In genomic region chr7:149637911-149638565, GRCh38 we compare ENCODE assay signal across 14 cellular contexts.
DNase-seq lines count a peak whose midpoint lies in the region; ATAC-seq and TF ChIP-seq lines count a peak whose summit lies in the region.
"Had no signal": no experiment of that assay in that cellular context is flagged by ENCODE, and none has a peak within 500 bp of the region (broad histone marks: within the 10 kb centered on the region; RNA-seq: fewer than 3 reads in every experiment).

No MANE protein-coding gene starts in this region.

- no peaks in the 10 kb centered on the region for H3K9me3 Mint-ChIP-seq in osteocyte (ENCODE audit: unreplicated experiment)
- H3K9me3 Mint-ChIP-seq: CD4-positive, CD25-positive, alpha-beta regulatory T cell; H9 had no signal

- no peaks in the 10 kb centered on the region for H3K4me1 Mint-ChIP-seq in osteocyte (ENCODE audit: unreplicated experiment)
- H3K4me1 Mint-ChIP-seq: CD4-positive, CD25-positive, alpha-beta regulatory T cell; H9 had no signal

- no peak overlapping the region for H3K27ac Mint-ChIP-seq in osteocyte (ENCODE audit: unreplicated experiment)
- H3K27ac Mint-ChIP-seq: GM23338, H9 had no signal

- TF ChIP-seq CTCF in osteocyte (IDR thresholded peaks at IDR 0.05) = no peak

- no peaks in the 10 kb centered on the region for H3K36me3 Mint-ChIP-seq in osteocyte (ENCODE audit: unreplicated experiment)
- H3K36me3 Mint-ChIP-seq: CD4-positive, CD25-positive, alpha-beta regulatory T cell had no signal

- no peak overlapping the region for H3K4me3 Mint-ChIP-seq in osteocyte (ENCODE audit: unreplicated experiment)
- H3K4me3 Mint-ChIP-seq: CD4-positive, CD25-positive, alpha-beta regulatory T cell; GM23338; H9 had no signal

- peak; percentile 59 for DNase-seq in NCI-H82 (lab: John Stamatoyannopoulos, UW)
- DNase-seq in NCI-H82 treated with DMSO at 0.1 percent for 48 hours (lab: John Stamatoyannopoulos, UW; ENCODE audit: unreplicated experiment) = no peak
- peak; percentile 62 for DNase-seq in LHCN-M2 (ENCODE audit: low read depth)
- DNase-seq in left lobe of liver (ENCODE audit: low spot score) = peak; percentile 29
- DNase-seq in osteocyte (ENCODE audit: extremely low spot score, unreplicated experiment) = peak; percentile 48
- DNase-seq in activated CD4-positive, alpha-beta T cell treated with anti-CD3 and anti-CD28 coated beads for 4 hours = no peak
- no peak for DNase-seq in T-helper 1 cell
- DNase-seq: 8988T; CD4-positive, CD25-positive, alpha-beta regulatory T cell; DMS79; H9 had no signal

- ATAC-seq in left lobe of liver (no peak), GM18519 (IDR thresholded peaks at IDR 0.05; ENCODE audit: low FRiP score, unreplicated experiment) (no peak)
- ATAC-seq: GM12878, GM23338 had no signal

- peaks cover 18% of the 10 kb centered on the region for H3K27me3 Mint-ChIP-seq in osteocyte (ENCODE audit: unreplicated experiment)

Comparison
In these comparisons a context has a peak if more than half of its experiments do, and no peak if none do; other contexts are left out.
1. DNase-seq: peak in NCI-H82 (single experiment), LHCN-M2 (single experiment), left lobe of liver (single experiment) and osteocyte (single experiment); none in NCI-H82 treated with DMSO at 0.1 percent for 48 hours (single experiment), activated CD4-positive, alpha-beta T cell treated with anti-CD3 and anti-CD28 coated beads for 4 hours (0 of 2) and T-helper 1 cell (0 of 5).